In genomic region chr16:2919511-2920255, GRCh38 we compare ENCODE assay signal across 8 cellular contexts. TPM values are rescaled to one million over a fixed set of nuclear protein-coding genes. Genes with fewer than 3 reads are reported as not detected.
A peak's percentile ranks its signal among the peaks of the same experiment; 100 is the strongest.
DNase-seq lines count a peak whose midpoint lies in the region; ATAC-seq and TF ChIP-seq lines count a peak whose summit lies in the region.

No MANE protein-coding gene starts in this region.

- H3K4me1 ChIP-seq in DOHH2 (ENCODE audit: control insufficient read depth, low read length): 0 out of 2 replicates have a peak, but pooled peaks cover 3% of the 10 kb centered on the region
- peaks cover 3 to 6% of the 10 kb centered on the region in 2 donors for H3K4me1 ChIP-seq in gastrocnemius medialis

- H3K4me3 Mint-ChIP-seq in T-helper 17 cell: peak overlapping the region; percentile 49

- H3K9me3 ChIP-seq in DOHH2 (ENCODE audit: control insufficient read depth, insufficient read depth, low read length): no peaks in the 10 kb centered on the region
- no peaks in the 10 kb centered on the region for H3K9me3 ChIP-seq in T-helper 17 cell (ENCODE audit: control insufficient read depth, low read length, poor library complexity, severe bottlenecking)
- no peaks in the 10 kb centered on the region for H3K9me3 ChIP-seq in gastrocnemius medialis

- H3K27me3 ChIP-seq in DOHH2 (ENCODE audit: control insufficient read depth, low read length): no peaks in the 10 kb centered on the region
- H3K27me3 ChIP-seq in gastrocnemius medialis: no peaks in the 10 kb centered on the region

- peak in 2 of 3 donors; percentile 39 to 59 for DNase-seq in T-helper 17 cell
- DNase-seq in left ventricle myocardium superior: no peak
- peak; percentile 49 to 70 for DNase-seq in gastrocnemius medialis

- no peak overlapping the region for H3K4me3 ChIP-seq in DOHH2 (ENCODE audit: low read length)
- no peak overlapping the region for H3K4me3 ChIP-seq in gastrocnemius medialis

- H3K27ac Mint-ChIP-seq in T-helper 17 cell: peak overlapping the region; percentile 37

- peaks cover 10% of the 10 kb centered on the region for H3K4me1 Mint-ChIP-seq in T-helper 17 cell

- H3K36me3 Mint-ChIP-seq in T-helper 17 cell (ENCODE audit: low read depth): no peaks in the 10 kb centered on the region

- TF ChIP-seq CTCF in DOHH2 (IDR thresholded peaks at IDR 0.05; ENCODE audit: low read depth, low read length, poor library complexity, severe bottlenecking): peak; percentile 93
- peak; percentile 92 for TF ChIP-seq CTCF in LNCAP (IDR thresholded peaks at IDR 0.05)
- TF ChIP-seq CTCF in gastrocnemius medialis (IDR thresholded peaks at IDR 0.05 in 4 of 5, conservative IDR thresholded peaks at IDR 0.05 in 1 of 5): peak; percentile 91 to 97 (median 93)

- H3K4me2 ChIP-seq in DOHH2 (ENCODE audit: low read length): no peak overlapping the region

- no peaks in the 10 kb centered on the region for H3K27me3 Mint-ChIP-seq in T-helper 17 cell

- H3K36me3 ChIP-seq in DOHH2 (ENCODE audit: control insufficient read depth, low read length) (peaks cover 14% of the 10 kb centered on the region), gastrocnemius medialis (peaks cover 0 to 6% of the 10 kb centered on the region in 2 donors)

- no peaks in the 10 kb centered on the region for H3K79me2 ChIP-seq in DOHH2 (ENCODE audit: control insufficient read depth, low read length)

- H3K27ac ChIP-seq in DOHH2 (ENCODE audit: low read depth, low read length) (no peak overlapping the region), angular gyrus (ENCODE audit: low read depth, low read length) (peak overlapping the region; percentile 45), gastrocnemius medialis (peak overlapping the region; percentile 64 to 74 (median 66))

- in situ Hi-C loops in gastrocnemius medialis (cut with MboI; ENCODE audit: low sequenced_read_pairs in 4 of 4): loop anchor here in 3 of 4 donors (5.0 to 10.0 kb wide), 2 partner anchors 45 to 47 kb away; no protein-coding TSS in a partner anchor

- ATAC-seq in T-helper 17 cell: peak; percentile 75
- ATAC-seq in left ventricle myocardium superior: peak; percentile 72
- peak; percentile 84 to 85 for ATAC-seq in gastrocnemius medialis
- ATAC-seq in GM18861 (IDR thresholded peaks at IDR 0.05; ENCODE audit: unreplicated experiment): no peak
- no peak for ATAC-seq in HG03342 (IDR thresholded peaks at IDR 0.05; ENCODE audit: unreplicated experiment)

- H3K9me2 ChIP-seq in DOHH2 (replicated peaks; ENCODE audit: control insufficient read depth, low read length): no peaks in the 10 kb centered on the region

- H3F3A ChIP-seq in DOHH2 (ENCODE audit: control insufficient read depth, insufficient read depth): no peaks in the 10 kb centered on the region

- intact Hi-C loops in left ventricle myocardium superior (cut with micrococcal nuclease): loop anchor here (5.0 kb wide), 1 partner anchor 47 kb away; no protein-coding TSS in a partner anchor
- intact Hi-C loops in gastrocnemius medialis (cut with DNase I; ENCODE audit: low total_unique reads): loop anchor here (1.0 to 5.0 kb wide), 2 partner anchors 15 to 37 kb away; partner anchors contain the start of gene FLYWCH2

- TF ChIP-seq POLR2A in gastrocnemius medialis (IDR thresholded peaks at IDR 0.05): no peak

- H4K20me1 ChIP-seq in DOHH2 (ENCODE audit: control insufficient read depth, insufficient read depth, low read depth, low read length): no peaks in the 10 kb centered on the region; the same call in 1 of the 2 replicates

RNA-seq across cellular contexts. Expression of gene FLYWCH1, which starts 8.0 kb away (rescaled TPM):
- total RNA-seq in T-helper 17 cell (10 to 100 TPM; 41.4 to 97.1 TPM), left ventricle myocardium superior (36.1 TPM), gastrocnemius medialis (10 to 100 TPM; 41.7 to 49.7 (median 44.0) TPM)

RNA-seq across cellular contexts. Expression of gene FLYWCH2, which starts 36.7 kb away (rescaled TPM):
- total RNA-seq in T-helper 17 cell (10 to 100 TPM; 11.6 to 15.1 TPM), left ventricle myocardium superior (28.6 TPM), gastrocnemius medialis (10 to 100 TPM; 19.5 to 54.5 (median 30.2) TPM)

RNA-seq across cellular contexts. Expression of gene KREMEN2, which starts 44.4 kb away (rescaled TPM):
- not detected for total RNA-seq in T-helper 17 cell
- not detected for total RNA-seq in left ventricle myocardium superior
- total RNA-seq in gastrocnemius medialis: not detected

RNA-seq across cellular contexts. Expression of gene PAQR4, which starts 49.5 kb away (rescaled TPM):
- total RNA-seq in T-helper 17 cell (1 to 10 TPM; 1.7 to 2.7 TPM), left ventricle myocardium superior (7.9 TPM), gastrocnemius medialis (10 to 100 TPM in 2 of 4 donors, 1 to 10 TPM in 2; 4.2 to 14.6 (median 10.2) TPM)

Comparison
In these comparisons a context has a peak if more than half of its experiments do, and no peak if none do; other contexts are left out.
1. ATAC-seq: peak in T-helper 17 cell (single experiment), left ventricle myocardium superior (single experiment) and gastrocnemius medialis (2 of 2); none in GM18861 (single experiment) and HG03342 (single experiment).
2. Peak in every context shown above with its lines, with median percentiles within 50 percentile points of each other: CTCF ChIP-seq.